ENCODE assay signal across 19 cellular contexts in the genomic region with DNA sequence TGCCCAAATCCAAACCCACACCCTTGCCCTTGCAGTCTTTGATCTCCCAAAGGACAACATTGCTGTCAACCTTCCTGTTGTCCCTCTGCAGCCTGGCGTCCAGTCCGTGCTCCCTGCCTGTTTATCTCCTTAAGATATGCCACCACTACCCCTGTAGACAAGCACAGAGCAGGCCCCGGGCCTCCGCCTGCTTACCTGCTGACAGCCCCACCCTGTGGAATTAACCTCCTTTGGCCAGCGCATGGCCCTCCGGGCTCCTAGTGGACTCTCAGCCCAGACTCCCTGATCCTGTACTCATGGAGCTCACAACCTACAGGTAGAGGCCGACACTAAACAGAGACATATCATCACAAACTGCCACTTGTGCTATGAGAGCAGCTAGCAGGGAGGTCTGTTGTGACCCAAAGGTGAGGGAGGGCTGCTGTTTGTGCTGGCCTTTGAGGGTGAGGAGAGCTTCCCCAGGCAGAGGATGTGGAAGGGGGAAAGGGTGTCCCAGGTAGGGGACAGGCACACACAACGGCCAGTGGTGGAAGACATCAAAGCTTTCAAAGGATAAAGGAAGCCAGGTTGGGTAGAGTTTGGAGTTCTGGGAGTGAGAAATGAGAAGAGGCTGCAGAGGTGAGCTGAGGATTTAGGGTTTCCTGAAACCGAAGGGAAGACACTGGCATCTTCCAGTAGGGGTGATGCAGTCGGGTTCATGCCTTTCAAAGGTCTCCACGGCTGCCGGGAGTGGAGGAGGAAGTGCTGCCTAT.
DNase-seq lines count a peak whose midpoint lies in the region; ATAC-seq and TF ChIP-seq lines count a peak whose summit lies in the region.
"Had no signal": no experiment of that assay in that cellular context is flagged by ENCODE, and none has a peak within 500 bp of the region (broad histone marks: within the 10 kb centered on the region; RNA-seq: fewer than 3 reads in every experiment).

No MANE protein-coding gene starts in this region.

- peak overlapping the region; percentile 50 for H3K27ac Mint-ChIP-seq in activated CD4-positive, alpha-beta T cell treated with anti-CD3 and anti-CD28 coated beads, Interleukin-2, amount 10 ng/mL, durations not matched to agents 7 days and 5 days
- H3K27ac Mint-ChIP-seq in osteocyte (ENCODE audit: unreplicated experiment): no peak overlapping the region

- ATAC-seq in RWPE2 (ENCODE audit: low read depth) (no peak), GM19467 (IDR thresholded peaks at IDR 0.05; ENCODE audit: unreplicated experiment) (no peak), GM19397 (IDR thresholded peaks at IDR 0.05; ENCODE audit: unreplicated experiment) (no peak)

- no peak overlapping the region for H3K4me3 Mint-ChIP-seq in activated CD4-positive, alpha-beta T cell treated with anti-CD3 and anti-CD28 coated beads, Interleukin-2, amount 10 ng/mL, durations not matched to agents 7 days and 5 days
- H3K4me3 Mint-ChIP-seq in osteocyte (ENCODE audit: unreplicated experiment): no peak overlapping the region
- H3K4me3 Mint-ChIP-seq: CD14-positive monocyte had no signal

- no peaks in the 10 kb centered on the region for H3K27me3 ChIP-seq in RWPE2 (ENCODE audit: insufficient read depth, poor library complexity, severe bottlenecking)

- no peaks in the 10 kb centered on the region for H3K36me3 ChIP-seq in RWPE2 (ENCODE audit: low read depth)

- no peak for DNase-seq in activated CD4-positive, alpha-beta T cell treated with anti-CD3 and anti-CD28 coated beads, Interleukin-2, amount 10 ng/mL, durations not matched to agents 7 days and 5 days
- DNase-seq in activated CD4-positive, alpha-beta T cell treated with anti-CD3 and anti-CD28 coated beads, Interleukin-2, amount 50 U/mL, for 48 hours: no peak
- DNase-seq in RWPE2 (ENCODE audit: low spot score) (peak; percentile 12), islet precursor cell (peak; percentile 53), osteocyte (ENCODE audit: extremely low spot score, unreplicated experiment) (peak; percentile 76), foreskin melanocyte (no peak)
- DNase-seq: 8988T, GDM1, GOT3, KBM-7, NCI-H1105 treated with DMSO at 0.1 percent for 48 hours, NCI-H1694, NCI-H2107, NCI-H774, OCI-M1, SHP77 treated with DMSO at 0.1 percent for 48 hours had no signal

- H3K27me3 Mint-ChIP-seq in activated CD4-positive, alpha-beta T cell treated with anti-CD3 and anti-CD28 coated beads, Interleukin-2, amount 10 ng/mL, durations not matched to agents 7 days and 5 days: no peaks in the 10 kb centered on the region
- H3K27me3 Mint-ChIP-seq in osteocyte (ENCODE audit: unreplicated experiment): peaks cover 5% of the 10 kb centered on the region

- no peaks in the 10 kb centered on the region for H3K4me1 ChIP-seq in RWPE2 (ENCODE audit: insufficient read depth, poor library complexity, severe bottlenecking)

- no peak overlapping the region for H3K27ac ChIP-seq in RWPE2 (ENCODE audit: poor library complexity, severe bottlenecking)

- H3K36me3 Mint-ChIP-seq in activated CD4-positive, alpha-beta T cell treated with anti-CD3 and anti-CD28 coated beads, Interleukin-2, amount 10 ng/mL, durations not matched to agents 7 days and 5 days (ENCODE audit: low read depth): no peaks in the 10 kb centered on the region
- no peaks in the 10 kb centered on the region for H3K36me3 Mint-ChIP-seq in osteocyte (ENCODE audit: unreplicated experiment)
- H3K36me3 Mint-ChIP-seq: CD14-positive monocyte had no signal

- H3K9me3 ChIP-seq in RWPE2 (ENCODE audit: severe bottlenecking): no peaks in the 10 kb centered on the region

- POLR2A ChIA-PET in activated CD4-positive, alpha-beta T cell treated with anti-CD3 and anti-CD28 coated beads, Interleukin-2, amount 10 ng/mL, durations not matched to agents 7 days and 5 days (lab: Charles Lee): no interaction called here

- CTCF ChIA-PET in activated CD4-positive, alpha-beta T cell treated with anti-CD3 and anti-CD28 coated beads, Interleukin-2, amount 10 ng/mL, durations not matched to agents 7 days and 5 days (lab: Charles Lee): no interaction called here

- H3K4me1 Mint-ChIP-seq in activated CD4-positive, alpha-beta T cell treated with anti-CD3 and anti-CD28 coated beads, Interleukin-2, amount 10 ng/mL, durations not matched to agents 7 days and 5 days: no peaks in the 10 kb centered on the region
- peaks cover 3% of the 10 kb centered on the region for H3K4me1 Mint-ChIP-seq in osteocyte (ENCODE audit: unreplicated experiment)
- H3K4me1 Mint-ChIP-seq: CD14-positive monocyte had no signal

- TF ChIP-seq CTCF in RWPE2 (IDR thresholded peaks at IDR 0.05; ENCODE audit: poor library complexity, severe bottlenecking) (no peak), osteocyte (IDR thresholded peaks at IDR 0.05) (no peak)

- peaks cover 2% of the 10 kb centered on the region for H3K9me3 Mint-ChIP-seq in activated CD4-positive, alpha-beta T cell treated with anti-CD3 and anti-CD28 coated beads, Interleukin-2, amount 10 ng/mL, durations not matched to agents 7 days and 5 days
- no peaks in the 10 kb centered on the region for H3K9me3 Mint-ChIP-seq in osteocyte (ENCODE audit: unreplicated experiment)

- no peak overlapping the region for H3K4me3 ChIP-seq in RWPE2 (ENCODE audit: severe bottlenecking)

Comparison
In these comparisons a context has a peak if more than half of its experiments do, and no peak if none do; other contexts are left out.
1. DNase-seq: peak in RWPE2 (single experiment), islet precursor cell (single experiment) and osteocyte (single experiment); none in activated CD4-positive, alpha-beta T cell treated with anti-CD3 and anti-CD28 coated beads, Interleukin-2, amount 10 ng/mL, durations not matched to agents 7 days and 5 days (single experiment), activated CD4-positive, alpha-beta T cell treated with anti-CD3 and anti-CD28 coated beads, Interleukin-2, amount 50 U/mL, for 48 hours (0 of 2) and foreskin melanocyte (single experiment).